8 cellular contexts compared by ENCODE assay signal in the genomic region with DNA sequence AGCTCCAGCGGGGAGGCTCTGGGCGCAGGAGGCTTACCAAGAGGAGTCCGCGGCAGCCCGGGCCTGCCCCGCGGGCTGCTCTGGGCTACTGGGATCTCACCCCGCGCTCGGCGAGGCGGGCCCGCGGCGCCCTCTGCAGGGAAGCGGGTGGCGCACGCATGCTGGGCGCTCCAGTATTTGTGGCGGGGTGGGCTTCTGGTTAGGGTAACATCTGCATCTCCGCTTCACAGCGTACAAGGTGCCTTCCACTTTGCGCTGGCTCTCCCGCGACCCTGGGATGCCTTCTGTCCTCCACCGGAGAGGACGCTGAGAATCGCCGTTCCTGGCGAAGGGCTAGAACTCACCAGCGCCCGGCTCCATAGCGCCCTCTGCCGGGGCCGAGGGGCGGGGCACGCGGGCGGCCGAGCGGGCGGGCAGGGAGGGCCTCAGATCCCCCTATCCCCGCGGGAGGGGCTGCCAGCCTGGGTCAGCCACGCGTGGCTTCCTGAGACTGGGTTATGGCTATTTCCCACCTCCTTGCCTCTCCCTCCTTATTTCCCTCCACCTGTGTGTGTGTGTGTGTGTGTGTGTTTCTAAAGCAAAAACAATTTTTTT. TPM values are rescaled to one million over a fixed set of nuclear protein-coding genes. Genes with fewer than 3 reads are reported as not detected.
DNase-seq lines count a peak whose midpoint lies in the region; ATAC-seq and TF ChIP-seq lines count a peak whose summit lies in the region.

No MANE protein-coding gene starts in this region.

- H3K27ac ChIP-seq in DND-41 (ENCODE audit: low read length): peak overlapping the region; percentile 72
- peak overlapping the region; percentile 53 for H3K27ac ChIP-seq in KOPT-K1 (ENCODE audit: low read depth, low read length, poor library complexity, severe bottlenecking)
- H3K27ac ChIP-seq in foreskin keratinocyte: no peak overlapping the region
- peak overlapping the region; percentile 60 for H3K27ac ChIP-seq in neural progenitor cell

- H3K4me1 ChIP-seq in DND-41 (ENCODE audit: insufficient read depth, low read length) (peaks cover 10% of the 10 kb centered on the region; the same call in 1 of the 2 replicates), foreskin keratinocyte (peaks cover 9% of the 10 kb centered on the region), neural progenitor cell (no peaks in the 10 kb centered on the region)

- no peaks in the 10 kb centered on the region for H3K9me3 ChIP-seq in DND-41 (ENCODE audit: insufficient read depth, low read length, severe bottlenecking)
- no peaks in the 10 kb centered on the region for H3K9me3 ChIP-seq in KOPT-K1 (ENCODE audit: insufficient read depth, low read length, poor library complexity, severe bottlenecking)
- no peaks in the 10 kb centered on the region for H3K9me3 ChIP-seq in neural progenitor cell (ENCODE audit: low read depth)

- H3K27ac Mint-ChIP-seq in neural progenitor cell: no peak overlapping the region

- peaks cover 10% of the 10 kb centered on the region for H3K4me1 Mint-ChIP-seq in neural progenitor cell

- peaks cover 2% of the 10 kb centered on the region for H3K27me3 Mint-ChIP-seq in neural progenitor cell (ENCODE audit: insufficient read depth, low read depth)

- DNase-seq in DND-41 (peak; percentile 83), RKO (ENCODE audit: low spot score) (peak; percentile 86), foreskin keratinocyte (peak; percentile 55 to 72), neural progenitor cell (ENCODE audit: low spot score) (peak; percentile 91), stromal cell of bone marrow (ENCODE audit: low read depth) (peak; percentile 53)
- DNase-seq in activated T-helper 9 cell treated with anti-CD3 and anti-CD28 coated beads, Interleukin-2, amount 50 U/mL, for 16 hours (ENCODE audit: low read depth): peak; percentile 74

- H3K27me3 ChIP-seq in DND-41 (ENCODE audit: insufficient read depth, low read length, poor library complexity) (no peaks in the 10 kb centered on the region), foreskin keratinocyte (no peaks in the 10 kb centered on the region), neural progenitor cell (no peaks in the 10 kb centered on the region)

- peak overlapping the region; percentile 97 for H2AFZ ChIP-seq in DND-41 (ENCODE audit: low read depth, low read length)
- H2AFZ ChIP-seq in neural progenitor cell (replicated peaks): peak overlapping the region; percentile 86

- TF ChIP-seq CTCF in DND-41 (IDR thresholded peaks at IDR 0.05; ENCODE audit: borderline replicate concordance, extremely low read depth, low read length, poor library complexity, severe bottlenecking) (peak; percentile 84), foreskin keratinocyte (conservative IDR thresholded peaks at IDR 0.05) (peak; percentile 95), neural progenitor cell (IDR thresholded peaks at IDR 0.05) (peak; percentile 87)

- H3K4me2 ChIP-seq in DND-41 (ENCODE audit: insufficient read depth, low read length): peak overlapping the region; percentile 94
- H3K4me2 ChIP-seq in neural progenitor cell: peak overlapping the region; percentile 74

- no peaks in the 10 kb centered on the region for H3K9me3 Mint-ChIP-seq in neural progenitor cell

- peak overlapping the region; percentile 40 to 82; a peak in 3 of 4 replicates for H3K4me3 ChIP-seq in DND-41 (ENCODE audit: low read depth in 1 of 2, low read length in 2 of 2)
- peak overlapping the region; percentile 54 for H3K4me3 ChIP-seq in neural progenitor cell

- H3K4me3 Mint-ChIP-seq in neural progenitor cell: peak overlapping the region; percentile 88

- ATAC-seq in DND-41 (ENCODE audit: insufficient read depth, low read depth) (peak; percentile 94), GM21825 (IDR thresholded peaks at IDR 0.05; ENCODE audit: unreplicated experiment) (peak; percentile 96), foreskin keratinocyte (peak; percentile 85)

- no peaks in the 10 kb centered on the region for H3K36me3 ChIP-seq in DND-41 (ENCODE audit: insufficient read depth, low read length)
- H3K36me3 ChIP-seq in KOPT-K1 (ENCODE audit: insufficient read depth, low read length): no peaks in the 10 kb centered on the region
- no peaks in the 10 kb centered on the region for H3K36me3 ChIP-seq in neural progenitor cell

- H3K79me2 ChIP-seq in DND-41 (ENCODE audit: insufficient read depth, low read length) (no peaks in the 10 kb centered on the region), neural progenitor cell (ENCODE audit: low read depth) (no peaks in the 10 kb centered on the region)

- peaks cover 7% of the 10 kb centered on the region for H3F3A ChIP-seq in neural progenitor cell (ENCODE audit: low read depth)

- H4K20me1 ChIP-seq in DND-41 (ENCODE audit: insufficient read depth, low read length) (no peaks in the 10 kb centered on the region), neural progenitor cell (ENCODE audit: low read depth) (no peaks in the 10 kb centered on the region)

- H3K9ac ChIP-seq in DND-41 (ENCODE audit: low read depth, low read length) (peak overlapping the region; percentile 67), neural progenitor cell (peak overlapping the region; percentile 28)

- no peaks in the 10 kb centered on the region for H3K36me3 Mint-ChIP-seq in neural progenitor cell

RNA-seq across cellular contexts. Expression of gene CTBS, which starts 46.6 kb away (rescaled TPM):
- total RNA-seq in foreskin keratinocyte (10.9 and 12.8 TPM in 2 replicates), neural progenitor cell (ENCODE audit: low replicate concordance) (7.2 and 11.5 TPM in 2 replicates)
- 7.1 and 7.9 TPM in 2 replicates for polyA plus RNA-seq in foreskin keratinocyte
